Comparison of ENCODE assay signal across 30 cellular contexts in genomic region chr18:25834061-25834460, GRCh38.
"Had no signal": no experiment of that assay in that cellular context is flagged by ENCODE, and none has a peak within 500 bp of the region (broad histone marks: within the 10 kb centered on the region; RNA-seq: fewer than 3 reads in every experiment).

No MANE protein-coding gene starts in this region.

- FAIRE-seq: islet of Langerhans, kidney had no signal

- ATAC-seq: left colon, natural killer cell, right cardiac atrium, sciatic nerve had no signal

- H3K4me2 ChIP-seq: neural progenitor cell had no signal

- H3K4me3 ChIP-seq: left ventricle myocardium inferior, lung, neural progenitor cell, ovary, skin epidermis, suprapubic skin, thoracic aorta, tibial artery, uterus had no signal

- H3K4me1 ChIP-seq: uterus had no signal

- H3K27me3 ChIP-seq: neural progenitor cell, ovary, suprapubic skin, tibial artery, uterus had no signal

- H3K9ac ChIP-seq: neural progenitor cell had no signal

- H3K36me3 Mint-ChIP-seq: immature natural killer cell, mesothelial cell of epicardium, naive B cell, natural killer cell, neural progenitor cell, type B pancreatic cell had no signal

- H3K27ac Mint-ChIP-seq: immature natural killer cell; mesothelial cell of epicardium; naive B cell; natural killer cell; nephron progenitor cell; neural progenitor cell; progenitor cell of endocrine pancreas; stimulated activated naive CD8-positive, alpha-beta T cell treated with anti-CD3 and anti-CD28 coated beads, Interleukin-15, Interleukin-2, amounts not matched to agents 100 ng/mL and 50 ng/mL, for 24 hours; type B pancreatic cell had no signal

- H3K9me3 Mint-ChIP-seq: immature natural killer cell; mesothelial cell of epicardium; naive B cell; natural killer cell; nephron progenitor cell; neural progenitor cell; stimulated activated naive CD8-positive, alpha-beta T cell treated with anti-CD3 and anti-CD28 coated beads, Interleukin-15, Interleukin-2, amounts not matched to agents 100 ng/mL and 50 ng/mL, for 24 hours; type B pancreatic cell had no signal

- DNase-seq: hypothalamus; immature natural killer cell; kidney; left colon; left ventricle myocardium inferior; mesendoderm; naive B cell; natural killer cell; nephron progenitor cell; ovary; retina; right cardiac atrium; stimulated activated CD4-positive, alpha-beta T cell treated with anti-CD3 and anti-CD28 coated beads, Interleukin-12 subunit alpha, Interleukin-12 subunit beta, amount 100 ng/mL, for 4 hours; stimulated activated CD4-positive, alpha-beta T cell treated with anti-CD3 and anti-CD28 coated beads, Interleukin-15, amount 100 ng/mL, for 24 hours; stimulated activated CD4-positive, alpha-beta T cell treated with anti-CD3 and anti-CD28 coated beads, Interleukin-2, amount 100 ng/mL, for 24 hours; stimulated activated CD4-positive, alpha-beta T cell treated with anti-CD3 and anti-CD28 coated beads, Interleukin-4, amount 100 ng/mL, for 1 hour; stimulated activated naive CD4-positive, alpha-beta T cell; tibial artery; uterus had no signal

- H3K27ac ChIP-seq: left ventricle myocardium inferior, neural progenitor cell, ovary, skin epidermis, suprapubic skin, thoracic aorta, tibial artery, uterus had no signal

- H3K36me3 ChIP-seq: left ventricle myocardium inferior, neural progenitor cell, ovary, suprapubic skin, thoracic aorta, tibial artery, uterus had no signal

- H2AFZ ChIP-seq: neural progenitor cell had no signal

- H3K4me1 Mint-ChIP-seq: mesothelial cell of epicardium, naive B cell, natural killer cell had no signal

- H3K9me3 ChIP-seq: left ventricle myocardium inferior, ovary, suprapubic skin, thoracic aorta, tibial artery, uterus had no signal

- H3K4me3 Mint-ChIP-seq: immature natural killer cell; mesothelial cell of epicardium; naive B cell; natural killer cell; nephron progenitor cell; neural progenitor cell; stimulated activated naive CD8-positive, alpha-beta T cell treated with anti-CD3 and anti-CD28 coated beads, Interleukin-15, Interleukin-2, amounts not matched to agents 100 ng/mL and 50 ng/mL, for 24 hours; type B pancreatic cell had no signal
